Comparison of ENCODE assay signal across 33 cellular contexts in the genomic region with DNA sequence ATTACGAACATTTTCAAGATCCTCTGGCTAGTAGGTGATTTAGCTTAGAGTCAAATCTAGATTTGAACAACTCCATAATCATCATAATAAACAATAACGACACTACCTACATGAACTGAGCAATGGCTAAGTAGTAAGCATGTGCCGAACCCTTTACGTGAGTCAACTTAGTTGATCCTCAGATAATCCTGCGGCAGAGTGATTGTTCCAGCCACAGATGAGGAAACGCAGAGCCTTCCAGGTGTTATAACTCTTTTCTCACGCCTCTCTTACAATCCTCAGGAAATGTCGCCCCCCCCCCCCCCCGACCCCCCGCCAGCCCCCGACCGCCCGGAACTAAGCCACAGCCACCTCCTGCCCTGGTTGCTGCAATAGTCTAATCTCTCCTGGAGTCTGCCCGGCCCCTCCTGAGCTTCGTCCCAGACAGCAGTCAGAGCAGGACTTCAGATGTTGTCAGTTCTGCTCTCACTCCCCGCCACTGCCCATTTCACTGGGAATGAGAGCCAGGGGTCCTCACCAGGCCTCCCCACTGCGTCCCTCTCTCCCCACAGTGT.
A peak's percentile ranks its signal among the peaks of the same experiment; 100 is the strongest.
DNase-seq lines count a peak whose midpoint lies in the region; ATAC-seq, FAIRE-seq and TF ChIP-seq lines count a peak whose summit lies in the region.
"Had no signal": no experiment of that assay in that cellular context is flagged by ENCODE, and none has a peak within 500 bp of the region (broad histone marks: within the 10 kb centered on the region; RNA-seq: fewer than 3 reads in every experiment).

No MANE protein-coding gene starts in this region.

- no peak overlapping the region for H3K4me2 ChIP-seq in DND-41 (ENCODE audit: insufficient read depth, low read length)

- DNase-seq in DND-41 (no peak), foreskin keratinocyte (no peak), osteocyte (ENCODE audit: extremely low spot score, unreplicated experiment) (no peak), HK-2 (ENCODE audit: unreplicated experiment) (no peak), NCI-H1048 (lab: John Stamatoyannopoulos, UW) (no peak)
- DNase-seq: activated CD8-positive, alpha-beta memory T cell treated with anti-CD3 and anti-CD28 coated beads, Interleukin-2, amount 50 U/mL, for 48 hours; activated CD8-positive, alpha-beta T cell treated with anti-CD3 and anti-CD28 coated beads for 36 hours; activated naive CD4-positive, alpha-beta T cell treated with anti-CD3 and anti-CD28 coated beads, Interleukin-2, amount 10 ng/mL, durations not matched to agents 7 days and 5 days; amygdala; Calu3; DMS79 treated with DMSO at 0.1 percent for 48 hours; Karpas-422; left lung; NCI-H1436; NCI-H2081; NCI-H226; Peyer's patch; retina; SHP77; stimulated activated CD4-positive, alpha-beta T cell treated with anti-CD3 and anti-CD28 coated beads, Interleukin-1b, Interleukin-23, amount 100 ng/mL, for 48 hours; stimulated activated naive CD4-positive, alpha-beta T cell treated with Interleukin-2 at 50 U/mL for 16 hours; T-helper 2 cell; upper lobe of right lung had no signal

- H3K27ac ChIP-seq in DND-41 (ENCODE audit: low read length): no peak overlapping the region
- no peak overlapping the region for H3K27ac ChIP-seq in foreskin keratinocyte
- H3K27ac ChIP-seq: HL-60, left lung, Peyer's patch, suprapubic skin, upper lobe of right lung had no signal

- H4K20me1 ChIP-seq in DND-41 (ENCODE audit: insufficient read depth, low read length): no peaks in the 10 kb centered on the region

- H3K79me2 ChIP-seq in DND-41 (ENCODE audit: insufficient read depth, low read length): no peaks in the 10 kb centered on the region

- H3K9me3 ChIP-seq in DND-41 (ENCODE audit: insufficient read depth, low read length, severe bottlenecking): no peaks in the 10 kb centered on the region
- H3K9me3 ChIP-seq: left lung, Peyer's patch, suprapubic skin, upper lobe of right lung had no signal

- no peak overlapping the region for H3K9ac ChIP-seq in DND-41 (ENCODE audit: low read depth, low read length)

- H2AFZ ChIP-seq in DND-41 (ENCODE audit: low read depth, low read length): no peak overlapping the region

- ATAC-seq in DND-41 (ENCODE audit: insufficient read depth, low read depth) (peak; percentile 33; the same call in 1 of the 3 replicates), foreskin keratinocyte (peak; percentile 53), GM19452 (IDR thresholded peaks at IDR 0.05; ENCODE audit: unreplicated experiment) (no peak), GM21390 (IDR thresholded peaks at IDR 0.05; ENCODE audit: unreplicated experiment) (no peak)
- ATAC-seq: activated CD8-positive, alpha-beta T cell treated with anti-CD3 and anti-CD28 coated beads for 36 hours; left lung; upper lobe of right lung had no signal

- peak; percentile 96 for FAIRE-seq in TTC549 (lab: Jason Lieb, UNC)
- FAIRE-seq: bronchial epithelial cell, H54, islet of Langerhans had no signal

- no peak overlapping the region for H3K4me3 Mint-ChIP-seq in osteocyte (ENCODE audit: unreplicated experiment)
- H3K4me3 Mint-ChIP-seq: activated CD8-positive, alpha-beta T cell treated with anti-CD3 and anti-CD28 coated beads for 36 hours; activated naive CD4-positive, alpha-beta T cell treated with anti-CD3 and anti-CD28 coated beads, Interleukin-2, amount 10 ng/mL, durations not matched to agents 7 days and 5 days; CD14-positive monocyte had no signal

- H3K4me3 ChIP-seq in DND-41 (ENCODE audit: low read depth in 1 of 2, low read length in 2 of 2): no peak overlapping the region
- H3K4me3 ChIP-seq: left lung, Peyer's patch, skin epidermis, suprapubic skin, upper lobe of right lung had no signal

- H3K27ac Mint-ChIP-seq in osteocyte (ENCODE audit: unreplicated experiment): peak overlapping the region; percentile 94
- H3K27ac Mint-ChIP-seq: activated CD8-positive, alpha-beta T cell treated with anti-CD3 and anti-CD28 coated beads for 36 hours; activated naive CD4-positive, alpha-beta T cell treated with anti-CD3 and anti-CD28 coated beads, Interleukin-2, amount 10 ng/mL, durations not matched to agents 7 days and 5 days had no signal

- TF ChIP-seq CTCF in DND-41 (IDR thresholded peaks at IDR 0.05; ENCODE audit: borderline replicate concordance, extremely low read depth, low read length, poor library complexity, severe bottlenecking) (no peak), foreskin keratinocyte (conservative IDR thresholded peaks at IDR 0.05) (no peak), osteocyte (IDR thresholded peaks at IDR 0.05) (no peak)

- no peaks in the 10 kb centered on the region for H3K9me3 Mint-ChIP-seq in osteocyte (ENCODE audit: unreplicated experiment)
- H3K9me3 Mint-ChIP-seq: activated CD8-positive, alpha-beta T cell treated with anti-CD3 and anti-CD28 coated beads for 36 hours; activated naive CD4-positive, alpha-beta T cell treated with anti-CD3 and anti-CD28 coated beads, Interleukin-2, amount 10 ng/mL, durations not matched to agents 7 days and 5 days had no signal

- no peaks in the 10 kb centered on the region for H3K36me3 ChIP-seq in DND-41 (ENCODE audit: insufficient read depth, low read length)
- H3K36me3 ChIP-seq: left lung, Peyer's patch, suprapubic skin, upper lobe of right lung had no signal

- H3K4me1 ChIP-seq in DND-41 (ENCODE audit: insufficient read depth, low read length): no peaks in the 10 kb centered on the region
- no peaks in the 10 kb centered on the region for H3K4me1 ChIP-seq in foreskin keratinocyte
- H3K4me1 ChIP-seq: left lung, Peyer's patch, upper lobe of right lung had no signal

- no peaks in the 10 kb centered on the region for H3K27me3 ChIP-seq in DND-41 (ENCODE audit: insufficient read depth, low read length, poor library complexity)
- H3K27me3 ChIP-seq in foreskin keratinocyte: no peaks in the 10 kb centered on the region
- H3K27me3 ChIP-seq: left lung, Peyer's patch, suprapubic skin, upper lobe of right lung had no signal

- H3K36me3 Mint-ChIP-seq in osteocyte (ENCODE audit: unreplicated experiment): peaks cover 2% of the 10 kb centered on the region
- H3K36me3 Mint-ChIP-seq: activated naive CD4-positive, alpha-beta T cell treated with anti-CD3 and anti-CD28 coated beads, Interleukin-2, amount 10 ng/mL, durations not matched to agents 7 days and 5 days; CD14-positive monocyte had no signal

- no peaks in the 10 kb centered on the region for H3K27me3 Mint-ChIP-seq in osteocyte (ENCODE audit: unreplicated experiment)

- peaks cover 41% of the 10 kb centered on the region for H3K4me1 Mint-ChIP-seq in osteocyte (ENCODE audit: unreplicated experiment)
- H3K4me1 Mint-ChIP-seq: activated naive CD4-positive, alpha-beta T cell treated with anti-CD3 and anti-CD28 coated beads, Interleukin-2, amount 10 ng/mL, durations not matched to agents 7 days and 5 days; CD14-positive monocyte had no signal

Comparison
In these comparisons a context has a peak if more than half of its experiments do, and no peak if none do; other contexts are left out.
1. ATAC-seq: peak in DND-41 (single experiment) and foreskin keratinocyte (single experiment); none in GM19452 (single experiment) and GM21390 (single experiment).